1 cellular context compared by ENCODE assay signal in the genomic region with DNA sequence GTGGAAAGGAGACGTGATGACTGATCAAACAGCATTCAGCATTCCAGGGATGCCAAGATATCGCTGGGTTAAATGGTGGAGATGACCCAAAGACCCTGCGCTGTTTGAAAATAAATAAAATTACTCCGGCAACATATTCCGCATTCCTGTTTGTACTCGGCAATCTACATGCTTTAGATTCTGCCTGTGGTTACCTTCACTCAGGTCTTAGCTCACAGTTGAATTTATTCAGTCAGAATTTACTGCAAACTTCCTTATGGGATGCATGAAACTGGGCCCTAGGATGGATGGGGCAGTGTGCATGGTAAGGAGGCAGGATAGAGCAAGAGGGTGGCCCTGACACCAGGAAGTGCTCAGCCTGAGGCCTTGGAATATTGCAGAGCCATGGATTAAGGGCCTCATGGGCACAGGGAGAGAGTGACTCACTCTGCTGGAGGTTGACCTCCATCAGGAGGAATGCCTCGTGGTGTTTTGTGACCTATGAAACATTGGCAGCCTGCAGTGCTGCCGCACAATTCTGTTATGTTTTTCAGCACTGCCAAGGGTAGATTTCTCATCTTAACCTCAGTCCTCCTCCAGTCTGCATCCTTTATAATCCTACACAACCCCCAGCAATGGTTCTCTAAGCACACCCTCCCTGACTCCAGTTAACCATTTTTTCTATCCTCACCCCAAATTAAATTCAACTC.
TF ChIP-seq lines count a peak whose summit lies in the region.

No MANE protein-coding gene starts in this region.

TF ChIP-seq in HepG2, 621 proteins besides CTCF, POLR2A, EP300 and RAD21 (continued from another document and continues in another):
- no peak for TF ChIP-seq BCLAF1 (IDR thresholded peaks at IDR 0.05)
- TF ChIP-seq PHF20 (CRISPR knock-in tag; IDR thresholded peaks at IDR 0.05): peak; percentile 62; the same call in 1 of the 2 replicates
- TF ChIP-seq AGO1 (IDR thresholded peaks at IDR 0.05; ENCODE audit: low read depth, low read length, poor library complexity, severe bottlenecking): no peak
- TF ChIP-seq ZNF747 (CRISPR knock-in tag; IDR thresholded peaks at IDR 0.05; ENCODE audit: borderline replicate concordance): no peak
- TF ChIP-seq ZFP62 (CRISPR knock-in tag; IDR thresholded peaks at IDR 0.05): no peak
- no peak for TF ChIP-seq PRMT3 (CRISPR knock-in tag; IDR thresholded peaks at IDR 0.05; ENCODE audit: borderline replicate concordance, low read depth)
- no peak for TF ChIP-seq SOX6 (IDR thresholded peaks at IDR 0.05)
- peak; percentile 59 for TF ChIP-seq SOX6 (CRISPR knock-in tag; IDR thresholded peaks at IDR 0.05)
- TF ChIP-seq MTA1 (CRISPR knock-in tag; IDR thresholded peaks at IDR 0.05; ENCODE audit: borderline replicate concordance): no peak
- TF ChIP-seq ZNF12 (CRISPR knock-in tag; IDR thresholded peaks at IDR 0.05): no peak; the same call in 1 of the 2 replicates
- TF ChIP-seq AKAP8 (CRISPR knock-in tag; IDR thresholded peaks at IDR 0.05): no peak
- TF ChIP-seq MXD3 (CRISPR knock-in tag; IDR thresholded peaks at IDR 0.05): peak; percentile 71; the same call in 1 of the 2 replicates
- no peak for TF ChIP-seq HES4 (CRISPR knock-in tag; IDR thresholded peaks at IDR 0.05; ENCODE audit: borderline replicate concordance)
- TF ChIP-seq, protein P1, sequence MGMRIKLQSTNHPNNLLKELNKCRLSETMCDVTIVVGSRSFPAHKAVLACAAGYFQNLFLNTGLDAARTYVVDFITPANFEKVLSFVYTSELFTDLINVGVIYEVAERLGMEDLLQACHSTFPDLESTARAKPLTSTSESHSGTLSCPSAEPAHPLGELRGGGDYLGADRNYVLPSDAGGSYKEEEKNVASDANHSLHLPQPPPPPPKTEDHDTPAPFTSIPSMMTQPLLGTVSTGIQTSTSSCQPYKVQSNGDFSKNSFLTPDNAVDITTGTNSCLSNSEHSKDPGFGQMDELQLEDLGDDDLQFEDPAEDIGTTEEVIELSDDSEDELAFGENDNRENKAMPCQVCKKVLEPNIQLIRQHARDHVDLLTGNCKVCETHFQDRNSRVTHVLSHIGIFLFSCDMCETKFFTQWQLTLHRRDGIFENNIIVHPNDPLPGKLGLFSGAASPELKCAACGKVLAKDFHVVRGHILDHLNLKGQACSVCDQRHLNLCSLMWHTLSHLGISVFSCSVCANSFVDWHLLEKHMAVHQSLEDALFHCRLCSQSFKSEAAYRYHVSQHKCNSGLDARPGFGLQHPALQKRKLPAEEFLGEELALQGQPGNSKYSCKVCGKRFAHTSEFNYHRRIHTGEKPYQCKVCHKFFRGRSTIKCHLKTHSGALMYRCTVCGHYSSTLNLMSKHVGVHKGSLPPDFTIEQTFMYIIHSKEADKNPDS (CRISPR knock-in tag; IDR thresholded peaks at IDR 0.05): no peak
- no peak for TF ChIP-seq SMAD1 (CRISPR knock-in tag; IDR thresholded peaks at IDR 0.05; ENCODE audit: borderline replicate concordance, low read depth)
- no peak for TF ChIP-seq SRY (CRISPR knock-in tag; IDR thresholded peaks at IDR 0.05)
- no peak for TF ChIP-seq ZNF510 (CRISPR knock-in tag; IDR thresholded peaks at IDR 0.05; ENCODE audit: low read depth)
- TF ChIP-seq TRIM24 (CRISPR knock-in tag; IDR thresholded peaks at IDR 0.05): no peak
- no peak for TF ChIP-seq ZNF546 (CRISPR knock-in tag; conservative IDR thresholded peaks at IDR 0.05)
- no peak for TF ChIP-seq TMF1 (CRISPR knock-in tag; IDR thresholded peaks at IDR 0.05; ENCODE audit: low read depth)
- TF ChIP-seq ZNF703 (CRISPR knock-in tag; IDR thresholded peaks at IDR 0.05; ENCODE audit: borderline replicate concordance): no peak
- TF ChIP-seq, protein P2, sequence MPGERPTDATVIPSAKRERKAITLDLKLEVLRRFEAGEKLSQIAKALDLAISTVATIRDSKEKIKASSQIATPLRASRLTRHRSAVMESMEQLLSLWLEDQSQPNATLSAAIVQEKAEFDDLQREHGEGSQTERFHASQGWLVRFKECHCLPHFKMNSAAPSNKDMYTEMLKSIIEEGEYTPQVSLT (CRISPR knock-in tag; IDR thresholded peaks at IDR 0.05; ENCODE audit: borderline replicate concordance, low read depth): no peak
- TF ChIP-seq ZKSCAN1 (IDR thresholded peaks at IDR 0.05; ENCODE audit: low read length): no peak
- no peak for TF ChIP-seq ZSCAN20 (CRISPR knock-in tag; IDR thresholded peaks at IDR 0.05; ENCODE audit: borderline replicate concordance)
- TF ChIP-seq SRSF4 (IDR thresholded peaks at IDR 0.05; ENCODE audit: low read depth, low read length, poor library complexity, severe bottlenecking): no peak
- no peak for TF ChIP-seq SKI (IDR thresholded peaks at IDR 0.05; ENCODE audit: partially characterized antibody)
- no peak for TF ChIP-seq PTBP1 (IDR thresholded peaks at IDR 0.05; ENCODE audit: low read depth, low read length, poor library complexity, severe bottlenecking)
- no peak for TF ChIP-seq CENPX (CRISPR knock-in tag; IDR thresholded peaks at IDR 0.05)
- no peak for TF ChIP-seq ZNF260 (CRISPR knock-in tag; IDR thresholded peaks at IDR 0.05; ENCODE audit: borderline replicate concordance, low read depth)
- no peak for TF ChIP-seq NFATC3 (CRISPR knock-in tag; IDR thresholded peaks at IDR 0.05)
- TF ChIP-seq HDAC6 (IDR thresholded peaks at IDR 0.05; ENCODE audit: low read depth, low read length): no peak
- TF ChIP-seq, protein P3, sequence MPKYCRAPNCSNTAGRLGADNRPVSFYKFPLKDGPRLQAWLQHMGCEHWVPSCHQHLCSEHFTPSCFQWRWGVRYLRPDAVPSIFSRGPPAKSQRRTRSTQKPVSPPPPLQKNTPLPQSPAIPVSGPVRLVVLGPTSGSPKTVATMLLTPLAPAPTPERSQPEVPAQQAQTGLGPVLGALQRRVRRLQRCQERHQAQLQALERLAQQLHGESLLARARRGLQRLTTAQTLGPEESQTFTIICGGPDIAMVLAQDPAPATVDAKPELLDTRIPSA (CRISPR knock-in tag; IDR thresholded peaks at IDR 0.05; ENCODE audit: borderline replicate concordance): no peak
- no peak for TF ChIP-seq EEA1 (CRISPR knock-in tag; IDR thresholded peaks at IDR 0.05; ENCODE audit: borderline replicate concordance)
- TF ChIP-seq GTF2F1 (IDR thresholded peaks at IDR 0.05; ENCODE audit: low read length): no peak
- TF ChIP-seq GATAD1 (CRISPR knock-in tag; IDR thresholded peaks at IDR 0.05): peak; percentile 62
- no peak for TF ChIP-seq SUZ12 (IDR thresholded peaks at IDR 0.05; ENCODE audit: low read depth, low read length)
- TF ChIP-seq LBX2 (CRISPR knock-in tag; IDR thresholded peaks at IDR 0.05; ENCODE audit: borderline replicate concordance): no peak
- TF ChIP-seq, protein P4, sequence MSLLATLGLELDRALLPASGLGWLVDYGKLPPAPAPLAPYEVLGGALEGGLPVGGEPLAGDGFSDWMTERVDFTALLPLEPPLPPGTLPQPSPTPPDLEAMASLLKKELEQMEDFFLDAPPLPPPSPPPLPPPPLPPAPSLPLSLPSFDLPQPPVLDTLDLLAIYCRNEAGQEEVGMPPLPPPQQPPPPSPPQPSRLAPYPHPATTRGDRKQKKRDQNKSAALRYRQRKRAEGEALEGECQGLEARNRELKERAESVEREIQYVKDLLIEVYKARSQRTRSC (CRISPR knock-in tag; IDR thresholded peaks at IDR 0.05; ENCODE audit: low read depth): no peak
- TF ChIP-seq HOXA5 (CRISPR knock-in tag; IDR thresholded peaks at IDR 0.05): peak; percentile 53; the same call in 1 of the 2 replicates
- TF ChIP-seq ZBTB8A (CRISPR knock-in tag; IDR thresholded peaks at IDR 0.05; ENCODE audit: borderline replicate concordance, low read depth): no peak
- no peak for TF ChIP-seq E2F5 (CRISPR knock-in tag; conservative IDR thresholded peaks at IDR 0.05)
- TF ChIP-seq ZMAT3 (CRISPR knock-in tag; conservative IDR thresholded peaks at IDR 0.05): peak; percentile 62; the same call in 1 of the 2 replicates
- TF ChIP-seq TCF7L2 (IDR thresholded peaks at IDR 0.05; ENCODE audit: low read depth, low read length): no peak
- TF ChIP-seq, protein P5, sequence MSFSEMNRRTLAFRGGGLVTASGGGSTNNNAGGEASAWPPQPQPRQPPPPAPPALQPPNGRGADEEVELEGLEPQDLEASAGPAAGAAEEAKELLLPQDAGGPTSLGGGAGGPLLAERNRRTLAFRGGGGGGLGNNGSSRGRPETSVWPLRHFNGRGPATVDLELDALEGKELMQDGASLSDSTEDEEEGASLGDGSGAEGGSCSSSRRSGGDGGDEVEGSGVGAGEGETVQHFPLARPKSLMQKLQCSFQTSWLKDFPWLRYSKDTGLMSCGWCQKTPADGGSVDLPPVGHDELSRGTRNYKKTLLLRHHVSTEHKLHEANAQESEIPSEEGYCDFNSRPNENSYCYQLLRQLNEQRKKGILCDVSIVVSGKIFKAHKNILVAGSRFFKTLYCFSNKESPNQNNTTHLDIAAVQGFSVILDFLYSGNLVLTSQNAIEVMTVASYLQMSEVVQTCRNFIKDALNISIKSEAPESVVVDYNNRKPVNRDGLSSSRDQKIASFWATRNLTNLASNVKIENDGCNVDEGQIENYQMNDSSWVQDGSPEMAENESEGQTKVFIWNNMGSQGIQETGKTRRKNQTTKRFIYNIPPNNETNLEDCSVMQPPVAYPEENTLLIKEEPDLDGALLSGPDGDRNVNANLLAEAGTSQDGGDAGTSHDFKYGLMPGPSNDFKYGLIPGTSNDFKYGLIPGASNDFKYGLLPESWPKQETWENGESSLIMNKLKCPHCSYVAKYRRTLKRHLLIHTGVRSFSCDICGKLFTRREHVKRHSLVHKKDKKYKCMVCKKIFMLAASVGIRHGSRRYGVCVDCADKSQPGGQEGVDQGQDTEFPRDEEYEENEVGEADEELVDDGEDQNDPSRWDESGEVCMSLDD (CRISPR knock-in tag; IDR thresholded peaks at IDR 0.05; ENCODE audit: borderline replicate concordance): no peak
- peak; percentile 80; the same call in 1 of the 2 replicates for TF ChIP-seq HMGXB3 (CRISPR knock-in tag; IDR thresholded peaks at IDR 0.05; ENCODE audit: borderline replicate concordance)
- TF ChIP-seq, protein P6, sequence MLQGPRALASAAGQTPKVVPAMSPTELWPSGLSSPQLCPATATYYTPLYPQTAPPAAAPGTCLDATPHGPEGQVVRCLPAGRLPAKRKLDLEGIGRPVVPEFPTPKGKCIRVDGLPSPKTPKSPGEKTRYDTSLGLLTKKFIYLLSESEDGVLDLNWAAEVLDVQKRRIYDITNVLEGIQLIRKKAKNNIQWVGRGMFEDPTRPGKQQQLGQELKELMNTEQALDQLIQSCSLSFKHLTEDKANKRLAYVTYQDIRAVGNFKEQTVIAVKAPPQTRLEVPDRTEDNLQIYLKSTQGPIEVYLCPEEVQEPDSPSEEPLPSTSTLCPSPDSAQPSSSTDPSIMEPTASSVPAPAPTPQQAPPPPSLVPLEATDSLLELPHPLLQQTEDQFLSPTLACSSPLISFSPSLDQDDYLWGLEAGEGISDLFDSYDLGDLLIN (CRISPR knock-in tag; IDR thresholded peaks at IDR 0.05; ENCODE audit: borderline replicate concordance): no peak
